ENCODE assay signal across 25 cellular contexts in the genomic region with DNA sequence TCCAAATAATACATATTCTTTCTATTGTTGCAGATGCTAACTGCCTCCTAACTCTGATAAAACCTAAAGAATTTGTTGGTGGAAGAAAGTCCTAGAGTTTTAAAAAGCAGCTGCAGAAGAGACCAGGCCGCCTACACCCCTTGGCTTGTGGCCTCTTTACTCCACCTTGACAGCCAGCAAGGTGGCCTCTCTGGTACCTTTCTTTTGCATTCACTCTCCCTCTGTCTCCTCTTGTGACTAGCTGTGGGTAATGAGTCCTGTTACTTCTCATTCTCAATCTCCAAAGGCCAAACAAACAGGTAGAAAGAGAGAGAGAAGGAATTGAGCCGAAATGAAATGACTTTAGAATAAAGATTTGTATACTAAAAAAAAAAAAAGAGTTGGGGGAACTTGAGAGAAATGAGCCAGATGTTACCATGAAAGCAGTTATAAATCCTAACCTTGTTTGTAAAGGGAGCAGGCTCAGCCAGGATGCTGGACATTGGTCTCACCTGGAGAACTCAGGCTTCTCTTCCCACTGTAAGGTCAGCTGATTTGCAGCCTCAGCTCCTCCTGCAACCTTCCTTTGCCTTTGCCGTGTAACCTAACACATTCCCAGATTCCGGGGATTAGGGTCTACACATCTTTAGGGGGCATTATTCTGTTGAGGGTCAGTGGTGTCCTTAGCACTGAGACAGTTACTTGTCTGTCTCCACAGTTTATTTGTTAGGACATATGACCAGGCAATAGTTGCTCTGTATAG.
A peak's percentile ranks its signal among the peaks of the same experiment; 100 is the strongest.
DNase-seq lines count a peak whose midpoint lies in the region; ATAC-seq, FAIRE-seq and TF ChIP-seq lines count a peak whose summit lies in the region.
"Had no signal": no experiment of that assay in that cellular context is flagged by ENCODE, and none has a peak within 500 bp of the region (broad histone marks: within the 10 kb centered on the region; RNA-seq: fewer than 3 reads in every experiment).

No MANE protein-coding gene starts in this region.

- intact Hi-C loops in natural killer cell (cut with micrococcal nuclease), result loop anchor here (2.0 to 10.0 kb wide), 3 partner anchors 15 to 239 kb away; no protein-coding TSS in a partner anchor

- peaks cover 2% of the 10 kb centered on the region for H3K36me3 Mint-ChIP-seq in T-helper 2 cell treated with Interferon-gamma antibody and Interleukin-4, amounts not matched to agents 5 μg/mL and 100 μg/mL, for 36 hours (ENCODE audit: low read depth)
- H3K36me3 Mint-ChIP-seq in natural killer cell, result no peaks in the 10 kb centered on the region
- H3K36me3 Mint-ChIP-seq in natural killer cell treated with Interleukin-12 subunit alpha and Interleukin-12 subunit beta and Interleukin-15 and Interleukin-18, amount 100 ng/mL, for 72 hours, result peaks cover 6% of the 10 kb centered on the region
- no peaks in the 10 kb centered on the region for H3K36me3 Mint-ChIP-seq in glutamatergic neuron (ENCODE audit: unreplicated experiment)

- peak overlapping the region; percentile 17 for H3K27ac Mint-ChIP-seq in T-helper 2 cell treated with Interferon-gamma antibody and Interleukin-4, amounts not matched to agents 5 μg/mL and 100 μg/mL, for 36 hours
- peak overlapping the region in 1 of 2 donors; percentile 41 for H3K27ac Mint-ChIP-seq in natural killer cell
- no peak overlapping the region for H3K27ac Mint-ChIP-seq in natural killer cell treated with Interleukin-12 subunit alpha and Interleukin-12 subunit beta and Interleukin-15 and Interleukin-18, amount 100 ng/mL, for 72 hours
- H3K27ac Mint-ChIP-seq in glutamatergic neuron (ENCODE audit: unreplicated experiment), result peak overlapping the region; percentile 31
- H3K27ac Mint-ChIP-seq: activated T-cell treated with anti-CD3 and anti-CD28 coated beads, Interleukin-2, amount 50 U/mL, for 72 hours; GM23338 had no signal

- peaks cover 39% of the 10 kb centered on the region for H3K4me1 Mint-ChIP-seq in T-helper 2 cell treated with Interferon-gamma antibody and Interleukin-4, amounts not matched to agents 5 μg/mL and 100 μg/mL, for 36 hours (ENCODE audit: low read depth)
- H3K4me1 Mint-ChIP-seq in natural killer cell, result peaks cover 33 to 38% of the 10 kb centered on the region in 2 donors
- peaks cover 36 to 39% of the 10 kb centered on the region in 2 donors for H3K4me1 Mint-ChIP-seq in natural killer cell treated with Interleukin-12 subunit alpha and Interleukin-12 subunit beta and Interleukin-15 and Interleukin-18, amount 100 ng/mL, for 72 hours (ENCODE audit: low read depth in 2 of 2)
- peaks cover 31% of the 10 kb centered on the region for H3K4me1 Mint-ChIP-seq in glutamatergic neuron (ENCODE audit: low read depth, unreplicated experiment)

- H3K27me3 Mint-ChIP-seq in T-helper 2 cell treated with Interferon-gamma antibody and Interleukin-4, amounts not matched to agents 5 μg/mL and 100 μg/mL, for 36 hours (ENCODE audit: low read depth), result no peaks in the 10 kb centered on the region
- peaks cover 0 to 7% of the 10 kb centered on the region in 2 donors for H3K27me3 Mint-ChIP-seq in natural killer cell (ENCODE audit: low read depth in 2 of 2)
- no peaks in the 10 kb centered on the region for H3K27me3 Mint-ChIP-seq in natural killer cell treated with Interleukin-12 subunit alpha and Interleukin-12 subunit beta and Interleukin-15 and Interleukin-18, amount 100 ng/mL, for 72 hours
- peaks cover 1% of the 10 kb centered on the region for H3K27me3 Mint-ChIP-seq in glutamatergic neuron (ENCODE audit: unreplicated experiment)
- H3K27me3 Mint-ChIP-seq: effector memory CD8-positive, alpha-beta T cell; stimulated activated naive CD8-positive, alpha-beta T cell treated with anti-CD3 and anti-CD28 coated beads, Interleukin-15, Interleukin-2, amounts not matched to agents 100 ng/mL and 50 ng/mL, for 24 hours had no signal

- no peak for FAIRE-seq in frontal cortex (lab: Jason Lieb, UNC)
- FAIRE-seq: kidney had no signal

- TF ChIP-seq CTCF in natural killer cell (IDR thresholded peaks at IDR 0.05) (no peak), glutamatergic neuron (IDR thresholded peaks at IDR 0.05; ENCODE audit: partially characterized antibody, unreplicated experiment) (no peak)

- peaks cover 4% of the 10 kb centered on the region for H3K9me3 Mint-ChIP-seq in T-helper 2 cell treated with Interferon-gamma antibody and Interleukin-4, amounts not matched to agents 5 μg/mL and 100 μg/mL, for 36 hours
- H3K9me3 Mint-ChIP-seq in natural killer cell (no peaks in the 10 kb centered on the region), glutamatergic neuron (ENCODE audit: unreplicated experiment) (peaks cover 22% of the 10 kb centered on the region)
- H3K9me3 Mint-ChIP-seq in natural killer cell treated with Interleukin-12 subunit alpha and Interleukin-12 subunit beta and Interleukin-15 and Interleukin-18, amount 100 ng/mL, for 72 hours, result no peaks in the 10 kb centered on the region
- H3K9me3 Mint-ChIP-seq: effector memory CD8-positive, alpha-beta T cell; stimulated activated naive CD8-positive, alpha-beta T cell treated with anti-CD3 and anti-CD28 coated beads, Interleukin-15, Interleukin-2, amounts not matched to agents 100 ng/mL and 50 ng/mL, for 24 hours had no signal

- DNase-seq in T-helper 2 cell treated with Interferon-gamma antibody and Interleukin-4, amounts not matched to agents 5 μg/mL and 100 μg/mL, for 36 hours (ENCODE audit: low spot score), result no peak
- DNase-seq in T-helper 2 cell, result no peak
- no peak for DNase-seq in natural killer cell
- no peak for DNase-seq in natural killer cell treated with Interleukin-12 subunit alpha and Interleukin-12 subunit beta and Interleukin-15 and Interleukin-18, amount 100 ng/mL, for 72 hours (ENCODE audit: low spot score)
- DNase-seq in glutamatergic neuron, result no peak
- no peak for DNase-seq in epidermal melanocyte (ENCODE audit: insufficient read length, low spot score)
- DNase-seq in frontal cortex (ENCODE audit: low spot score in 2 of 2), result no peak
- DNase-seq: 8988T; activated T-cell treated with anti-CD3 and anti-CD28 coated beads, Interleukin-2, amount 50 U/mL, for 72 hours; Caco-2; effector memory CD8-positive, alpha-beta T cell; EL; esophagus squamous epithelium; kidney; NCI-H1092 treated with DMSO at 0.1 percent for 48 hours; NCI-H1930; NCI-H345; OCI-M1; SHP77; stimulated activated CD4-positive, alpha-beta T cell treated with anti-CD3 and anti-CD28 coated beads, Interleukin-4, amount 100 ng/mL, for 24 hours; tibial artery had no signal

- ATAC-seq in natural killer cell, result no peak
- no peak for ATAC-seq in natural killer cell treated with Interleukin-12 subunit alpha and Interleukin-12 subunit beta and Interleukin-15 and Interleukin-18, amount 100 ng/mL, for 72 hours
- ATAC-seq in GM19035 (IDR thresholded peaks at IDR 0.05; ENCODE audit: unreplicated experiment), result no peak
- ATAC-seq: activated T-cell treated with anti-CD3 and anti-CD28 coated beads, Interleukin-2, amount 50 U/mL, for 72 hours; effector memory CD8-positive, alpha-beta T cell; gastroesophageal sphincter; GM23338 had no signal

- no peak overlapping the region for H3K4me3 Mint-ChIP-seq in T-helper 2 cell treated with Interferon-gamma antibody and Interleukin-4, amounts not matched to agents 5 μg/mL and 100 μg/mL, for 36 hours
- peak overlapping the region; percentile 35 for H3K4me3 Mint-ChIP-seq in natural killer cell
- H3K4me3 Mint-ChIP-seq in natural killer cell treated with Interleukin-12 subunit alpha and Interleukin-12 subunit beta and Interleukin-15 and Interleukin-18, amount 100 ng/mL, for 72 hours, result no peak overlapping the region
- no peak overlapping the region for H3K4me3 Mint-ChIP-seq in glutamatergic neuron (ENCODE audit: unreplicated experiment)
- H3K4me3 Mint-ChIP-seq: effector memory CD8-positive, alpha-beta T cell; GM23338; stimulated activated naive CD8-positive, alpha-beta T cell treated with anti-CD3 and anti-CD28 coated beads, Interleukin-15, Interleukin-2, amounts not matched to agents 100 ng/mL and 50 ng/mL, for 24 hours had no signal

Comparison
In these comparisons a context has a peak if more than half of its experiments do, and no peak if none do; other contexts are left out.
1. H3K27ac Mint-ChIP-seq: peak in T-helper 2 cell treated with Interferon-gamma antibody and Interleukin-4, amounts not matched to agents 5 μg/mL and 100 μg/mL, for 36 hours (single experiment) and glutamatergic neuron (single experiment); none in natural killer cell treated with Interleukin-12 subunit alpha and Interleukin-12 subunit beta and Interleukin-15 and Interleukin-18, amount 100 ng/mL, for 72 hours (0 of 2).